In the genomic region with DNA sequence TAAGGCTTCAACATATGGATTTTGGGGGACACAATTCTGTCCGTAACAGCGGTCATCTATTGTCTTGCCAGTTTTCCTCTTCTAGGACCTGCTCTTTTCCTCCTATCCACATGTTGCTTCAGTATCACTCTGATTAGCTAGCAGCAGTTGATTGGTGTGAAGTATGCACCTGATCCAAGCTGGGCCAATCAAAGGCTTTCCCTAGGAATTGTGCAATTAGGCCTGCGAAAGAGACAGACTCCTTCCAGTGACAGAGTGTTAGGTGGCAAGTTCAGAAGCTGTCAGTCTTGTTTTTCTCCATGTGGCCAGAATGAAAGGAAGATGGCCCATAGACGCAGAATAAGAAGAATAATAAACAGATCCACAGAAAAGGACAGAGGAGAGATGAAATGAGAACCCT, we compare ENCODE assay signal across 1 cellular context.
TF ChIP-seq lines count a peak whose summit lies in the region.

No MANE protein-coding gene starts in this region.

TF ChIP-seq in H1, 55 proteins besides CTCF, POLR2A, EP300 and RAD21:
- TF ChIP-seq HDAC6 (IDR thresholded peaks at IDR 0.05; ENCODE audit: low read depth, low read length) (no peak), SRF (IDR thresholded peaks at IDR 0.05; ENCODE audit: low read depth, low read length) (no peak), EZH2 (IDR thresholded peaks at IDR 0.05; ENCODE audit: low read depth, low read length, severe bottlenecking) (no peak), CEBPB (IDR thresholded peaks at IDR 0.05; ENCODE audit: low read depth, low read length) (peak; percentile 45; the same call in 1 of the 2 replicates)
